ENCODE assay signal across 32 cellular contexts in genomic region chr11:119602745-119603373, GRCh38.
DNase-seq lines count a peak whose midpoint lies in the region; ATAC-seq and TF ChIP-seq lines count a peak whose summit lies in the region.
"Had no signal": no experiment of that assay in that cellular context is flagged by ENCODE, and none has a peak within 500 bp of the region (broad histone marks: within the 10 kb centered on the region; RNA-seq: fewer than 3 reads in every experiment).

No MANE protein-coding gene starts in this region.

- no peaks in the 10 kb centered on the region; the same call in 2 of the 3 replicates for H3K36me3 Mint-ChIP-seq in GM23338 (ENCODE audit: low read depth)
- no peaks in the 10 kb centered on the region for H3K36me3 Mint-ChIP-seq in naive thymus-derived CD8-positive, alpha-beta T cell
- H3K36me3 Mint-ChIP-seq: activated naive CD4-positive, alpha-beta T cell treated with anti-CD3 and anti-CD28 coated beads, Interleukin-2, amount 50 U/mL, for 24 hours; T-cell had no signal

- no peak overlapping the region for H3K4me3 ChIP-seq in GM23338
- H3K4me3 ChIP-seq in WERI-Rb-1 (ENCODE audit: low read depth, low read length) = no peak overlapping the region
- no peak overlapping the region for H3K4me3 ChIP-seq in foreskin fibroblast (ENCODE audit: low read depth in 1 of 2, low read length in 2 of 2)
- H3K4me3 ChIP-seq: A549, gastroesophageal sphincter, GM12878, hepatocyte, psoas muscle, uterus had no signal

- H3K27ac ChIP-seq in 22Rv1 (no peak overlapping the region), GM23338 (ENCODE audit: low read depth) (no peak overlapping the region), WERI-Rb-1 (no peak overlapping the region)
- H3K27ac ChIP-seq: A549, gastroesophageal sphincter, hepatocyte, KMS-11, psoas muscle, RWPE1, uterus had no signal

- peaks cover 7% of the 10 kb centered on the region; the same call in 1 of the 2 replicates for H3K27me3 ChIP-seq in GM23338 (ENCODE audit: insufficient read depth)
- no peaks in the 10 kb centered on the region for H3K27me3 ChIP-seq in WERI-Rb-1 (ENCODE audit: insufficient read depth, low read depth, severe bottlenecking)
- H3K27me3 ChIP-seq: BE2C, uterus had no signal

- no peak overlapping the region for H2AFZ ChIP-seq in GM23338
- H2AFZ ChIP-seq: hepatocyte had no signal

- TF ChIP-seq CTCF in 22Rv1 (IDR thresholded peaks at IDR 0.05) = peak; percentile 54
- peak; percentile 45 to 67 for TF ChIP-seq CTCF in GM23338 (conservative IDR thresholded peaks at IDR 0.05; ENCODE audit: low read depth in 2 of 2)
- peak; percentile 50 for TF ChIP-seq CTCF in WERI-Rb-1 (IDR thresholded peaks at IDR 0.05; ENCODE audit: low read depth, low read length)
- TF ChIP-seq CTCF in foreskin fibroblast (IDR thresholded peaks at IDR 0.05; ENCODE audit: low read depth, low read length) = peak; percentile 4

- no peaks in the 10 kb centered on the region for H3F3A ChIP-seq in GM23338 (replicated peaks; ENCODE audit: low read depth)

- H3K4me3 Mint-ChIP-seq in GM23338 = no peak overlapping the region
- H3K4me3 Mint-ChIP-seq in naive thymus-derived CD8-positive, alpha-beta T cell = no peak overlapping the region
- H3K4me3 Mint-ChIP-seq: activated CD4-positive, alpha-beta memory T cell treated with anti-CD3 and anti-CD28 coated beads, Interleukin-2, amount 10 ng/mL, durations not matched to agents 7 days and 5 days; activated naive CD4-positive, alpha-beta T cell treated with anti-CD3 and anti-CD28 coated beads, Interleukin-2, amount 50 U/mL, for 24 hours; activated T-helper 17 cell treated with anti-CD3 and anti-CD28 coated beads, Interleukin-2, amount 50 U/mL, for 72 hours; T-cell had no signal

- H3K9me3 ChIP-seq in WERI-Rb-1 (ENCODE audit: severe bottlenecking) = no peaks in the 10 kb centered on the region
- H3K9me3 ChIP-seq: A549, BE2C, gastroesophageal sphincter, psoas muscle, uterus had no signal

- no peaks in the 10 kb centered on the region for H3K9me2 ChIP-seq in GM23338 (ENCODE audit: insufficient read depth)

- no peak overlapping the region for H3K4me2 ChIP-seq in GM23338
- H3K4me2 ChIP-seq: A549, hepatocyte, KMS-11 had no signal

- no peaks in the 10 kb centered on the region for H3K79me2 ChIP-seq in GM23338 (replicated peaks; ENCODE audit: insufficient read depth)
- H3K79me2 ChIP-seq: hepatocyte had no signal

- POLR2A ChIA-PET in naive thymus-derived CD8-positive, alpha-beta T cell (lab: Charles Lee) = no interaction called here

- no peaks in the 10 kb centered on the region for H4K20me1 ChIP-seq in GM23338 (replicated peaks; ENCODE audit: insufficient read depth)

- no peaks in the 10 kb centered on the region for H3K36me3 ChIP-seq in GM23338 (ENCODE audit: insufficient read depth)
- no peaks in the 10 kb centered on the region for H3K36me3 ChIP-seq in WERI-Rb-1
- H3K36me3 ChIP-seq: BE2C, gastroesophageal sphincter, uterus had no signal

- ATAC-seq in GM23338 (no peak), GM21447 (IDR thresholded peaks at IDR 0.05; ENCODE audit: unreplicated experiment) (no peak)
- ATAC-seq in naive thymus-derived CD8-positive, alpha-beta T cell = no peak
- ATAC-seq: A549; activated CD4-positive, CD25-positive, alpha-beta regulatory T cell treated with anti-CD3 and anti-CD28 coated beads, Interleukin-2, amount 50 U/mL, for 24 hours; activated T-helper 17 cell treated with anti-CD3 and anti-CD28 coated beads, Interleukin-2, amount 50 U/mL, for 72 hours; esophagus mucosa; gastroesophageal sphincter; GM12878; left colon; psoas muscle; T-cell had no signal

- peaks cover 11% of the 10 kb centered on the region for H3K27me3 Mint-ChIP-seq in GM23338 (ENCODE audit: insufficient read depth, low read depth, poor library complexity)
- H3K27me3 Mint-ChIP-seq in naive thymus-derived CD8-positive, alpha-beta T cell = peaks cover 13 to 49% (median 18%) of the 10 kb centered on the region in 5 donors

- DNase-seq in GM23338 (ENCODE audit: low spot score) = peak; percentile 60
- no peak for DNase-seq in WERI-Rb-1
- no peak for DNase-seq in foreskin fibroblast
- no peak for DNase-seq in NCI-H2227 treated with DMSO at 0.1 percent for 48 hours (lab: John Stamatoyannopoulos, UW)
- no peak for DNase-seq in C1 segment of cervical spinal cord (lab: John Stamatoyannopoulos, UW)
- DNase-seq in naive thymus-derived CD8-positive, alpha-beta T cell = no peak
- DNase-seq: activated CD4-positive, alpha-beta memory T cell treated with anti-CD3 and anti-CD28 coated beads, Interleukin-2, amount 10 ng/mL, durations not matched to agents 7 days and 5 days; activated CD8-positive, alpha-beta memory T cell treated with anti-CD3 and anti-CD28 coated beads, Interleukin-2, amount 50 U/mL, for 48 hours; amygdala; BE2C; GOT3; left colon; mammary epithelial cell; NCI-H1436 treated with DMSO at 0.1 percent for 48 hours; NCI-H774; psoas muscle; stimulated activated CD4-positive, alpha-beta T cell treated with anti-CD3 and anti-CD28 coated beads, Interleukin-15, amount 100 ng/mL, for 24 hours; stimulated activated naive CD4-positive, alpha-beta T cell; T-cell; uterus had no signal

- no peaks in the 10 kb centered on the region for H3K9me3 Mint-ChIP-seq in GM23338
- H3K9me3 Mint-ChIP-seq in naive thymus-derived CD8-positive, alpha-beta T cell = no peaks in the 10 kb centered on the region
- H3K9me3 Mint-ChIP-seq: activated CD4-positive, alpha-beta memory T cell treated with anti-CD3 and anti-CD28 coated beads, Interleukin-2, amount 10 ng/mL, durations not matched to agents 7 days and 5 days; activated naive CD4-positive, alpha-beta T cell treated with anti-CD3 and anti-CD28 coated beads, Interleukin-2, amount 50 U/mL, for 24 hours; activated T-helper 17 cell treated with anti-CD3 and anti-CD28 coated beads, Interleukin-2, amount 50 U/mL, for 72 hours; T-cell had no signal

- H3K27ac Mint-ChIP-seq in GM23338 = no peak overlapping the region
- H3K27ac Mint-ChIP-seq in naive thymus-derived CD8-positive, alpha-beta T cell = no peak overlapping the region
- H3K27ac Mint-ChIP-seq: activated CD4-positive, alpha-beta memory T cell treated with anti-CD3 and anti-CD28 coated beads, Interleukin-2, amount 10 ng/mL, durations not matched to agents 7 days and 5 days; activated naive CD4-positive, alpha-beta T cell treated with anti-CD3 and anti-CD28 coated beads, Interleukin-2, amount 50 U/mL, for 24 hours; activated T-helper 17 cell treated with anti-CD3 and anti-CD28 coated beads, Interleukin-2, amount 50 U/mL, for 72 hours; T-cell had no signal

- peaks cover 11% of the 10 kb centered on the region for H3K4me1 ChIP-seq in GM23338 (ENCODE audit: insufficient read depth)
- H3K4me1 ChIP-seq: A549, BE2C, gastroesophageal sphincter, psoas muscle, uterus had no signal

- H3K4me1 Mint-ChIP-seq in GM23338 = peaks cover 14% of the 10 kb centered on the region
- H3K4me1 Mint-ChIP-seq in naive thymus-derived CD8-positive, alpha-beta T cell = no peaks in the 10 kb centered on the region
- H3K4me1 Mint-ChIP-seq: activated CD4-positive, alpha-beta memory T cell treated with anti-CD3 and anti-CD28 coated beads, Interleukin-2, amount 10 ng/mL, durations not matched to agents 7 days and 5 days; activated naive CD4-positive, alpha-beta T cell treated with anti-CD3 and anti-CD28 coated beads, Interleukin-2, amount 50 U/mL, for 24 hours; activated T-helper 17 cell treated with anti-CD3 and anti-CD28 coated beads, Interleukin-2, amount 50 U/mL, for 72 hours; T-cell had no signal

TF ChIP-seq in GM23338, 12 proteins besides CTCF, POLR2A, EP300 and RAD21 (continues in another document):
- TF ChIP-seq ZNF331 (CRISPR knock-in tag; IDR thresholded peaks at IDR 0.05; ENCODE audit: low read depth) = no peak
- no peak for TF ChIP-seq POLR2AphosphoS5 (IDR thresholded peaks at IDR 0.05; ENCODE audit: low read depth)
- TF ChIP-seq STAT1 (IDR thresholded peaks at IDR 0.05; ENCODE audit: unreplicated experiment) = no peak

Comparison
In these comparisons a context has a peak if more than half of its experiments do, and no peak if none do; other contexts are left out.
1. CTCF ChIP-seq: peak in every context shown above with its lines; median percentile 56 in GM23338; 54 in 22Rv1; 50 in WERI-Rb-1; 4 in foreskin fibroblast.